In the genomic region with DNA sequence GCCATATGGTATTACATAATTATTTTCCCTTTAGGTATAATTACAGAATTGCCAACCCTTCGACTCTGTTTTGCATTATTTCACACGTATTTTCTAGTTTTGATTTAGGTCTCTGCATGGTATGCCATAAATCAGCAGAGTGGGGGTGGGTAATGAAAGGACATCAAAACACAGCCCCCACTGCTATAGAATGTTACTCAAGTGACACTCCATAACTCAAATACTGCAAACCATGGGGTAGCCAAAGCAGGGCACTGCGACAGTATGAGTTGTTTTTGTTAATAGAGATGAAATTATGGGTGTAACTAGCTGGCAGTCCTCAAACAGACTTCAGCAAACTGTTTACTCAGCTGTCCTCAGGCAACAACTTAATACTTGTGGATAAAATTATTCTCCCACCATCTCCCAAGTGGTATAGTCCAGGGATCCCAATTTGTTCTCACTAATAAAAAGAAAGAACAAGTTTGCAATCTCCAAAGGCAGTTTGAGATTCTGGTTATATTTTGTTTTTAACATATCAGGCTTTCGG, we compare ENCODE assay signal across 18 cellular contexts.
A peak's percentile ranks its signal among the peaks of the same experiment; 100 is the strongest.
DNase-seq lines count a peak whose midpoint lies in the region; ATAC-seq lines count a peak whose summit lies in the region.
"Had no signal": no experiment of that assay in that cellular context is flagged by ENCODE, and none has a peak within 500 bp of the region (broad histone marks: within the 10 kb centered on the region; RNA-seq: fewer than 3 reads in every experiment).

No MANE protein-coding gene starts in this region.

- intact Hi-C loops in sciatic nerve (cut with DNase I), result no loop called here

- H3K9me3 Mint-ChIP-seq in activated CD8-positive, alpha-beta memory T cell treated with anti-CD3 and anti-CD28 coated beads, Interleukin-2, amount 10 ng/mL, durations not matched to agents 7 days and 5 days (ENCODE audit: low read depth), result no peaks in the 10 kb centered on the region

- DNase-seq in LHCN-M2 (ENCODE audit: low read depth), result peak; percentile 90
- DNase-seq in NCI-H1694 treated with DMSO at 0.1 percent for 48 hours (lab: John Stamatoyannopoulos, UW), result peak; percentile 73
- DNase-seq in SHP77 treated with DMSO at 0.1 percent for 48 hours (lab: John Stamatoyannopoulos, UW), result peak; percentile 99
- DNase-seq in sciatic nerve (ENCODE audit: low spot score), result no peak
- DNase-seq in activated CD8-positive, alpha-beta memory T cell treated with anti-CD3 and anti-CD28 coated beads, Interleukin-2, amount 10 ng/mL, durations not matched to agents 7 days and 5 days, result no peak
- DNase-seq: activated CD8-positive, alpha-beta T cell treated with anti-CD3 and anti-CD28 coated beads, Interleukin-2, amount 10 ng/mL, durations not matched to agents 7 days and 5 days; caudate nucleus; DMS79 treated with DMSO at 0.1 percent for 48 hours; effector memory CD4-positive, alpha-beta T cell; HFFc6; NCI-H524 treated with DMSO at 0.1 percent for 48 hours; occipital lobe; sigmoid colon; stimulated activated CD4-positive, alpha-beta T cell treated with anti-CD3 and anti-CD28 coated beads, Interleukin-4, amount 100 ng/mL, for 4 hours; SW 1271 had no signal

- no peaks in the 10 kb centered on the region for H3K27me3 Mint-ChIP-seq in activated CD8-positive, alpha-beta memory T cell treated with anti-CD3 and anti-CD28 coated beads, Interleukin-2, amount 10 ng/mL, durations not matched to agents 7 days and 5 days

- CTCF ChIA-PET in activated CD8-positive, alpha-beta memory T cell treated with anti-CD3 and anti-CD28 coated beads, Interleukin-2, amount 10 ng/mL, durations not matched to agents 7 days and 5 days (lab: Charles Lee), result no interaction called here

- no peak overlapping the region for H3K27ac Mint-ChIP-seq in activated CD8-positive, alpha-beta memory T cell treated with anti-CD3 and anti-CD28 coated beads, Interleukin-2, amount 10 ng/mL, durations not matched to agents 7 days and 5 days
- H3K27ac Mint-ChIP-seq: activated CD8-positive, alpha-beta T cell treated with anti-CD3 and anti-CD28 coated beads, Interleukin-2, amount 10 ng/mL, durations not matched to agents 7 days and 5 days; HFFc6 had no signal

- H3K36me3 Mint-ChIP-seq in activated CD8-positive, alpha-beta memory T cell treated with anti-CD3 and anti-CD28 coated beads, Interleukin-2, amount 10 ng/mL, durations not matched to agents 7 days and 5 days, result no peaks in the 10 kb centered on the region

- H3K4me3 Mint-ChIP-seq in activated CD8-positive, alpha-beta memory T cell treated with anti-CD3 and anti-CD28 coated beads, Interleukin-2, amount 10 ng/mL, durations not matched to agents 7 days and 5 days, result no peak overlapping the region
- H3K4me3 Mint-ChIP-seq: activated CD8-positive, alpha-beta T cell treated with anti-CD3 and anti-CD28 coated beads, Interleukin-2, amount 10 ng/mL, durations not matched to agents 7 days and 5 days; HFFc6 had no signal

- H3K4me1 Mint-ChIP-seq in activated CD8-positive, alpha-beta memory T cell treated with anti-CD3 and anti-CD28 coated beads, Interleukin-2, amount 10 ng/mL, durations not matched to agents 7 days and 5 days, result no peaks in the 10 kb centered on the region

- ATAC-seq in sciatic nerve, result peak; percentile 85
- ATAC-seq in activated CD8-positive, alpha-beta memory T cell treated with anti-CD3 and anti-CD28 coated beads, Interleukin-2, amount 10 ng/mL, durations not matched to agents 7 days and 5 days, result no peak
- no peak for ATAC-seq in HG02642 (IDR thresholded peaks at IDR 0.05; ENCODE audit: poor library complexity, unreplicated experiment)
- no peak for ATAC-seq in GM18520 (IDR thresholded peaks at IDR 0.05; ENCODE audit: unreplicated experiment)
- ATAC-seq: activated CD8-positive, alpha-beta T cell treated with anti-CD3 and anti-CD28 coated beads, Interleukin-2, amount 10 ng/mL, durations not matched to agents 7 days and 5 days; Panc1 had no signal

Comparison
In these comparisons a context has a peak if more than half of its experiments do, and no peak if none do; other contexts are left out.
1. DNase-seq: peak in LHCN-M2 (single experiment), NCI-H1694 treated with DMSO at 0.1 percent for 48 hours (single experiment) and SHP77 treated with DMSO at 0.1 percent for 48 hours (single experiment); none in sciatic nerve (single experiment) and activated CD8-positive, alpha-beta memory T cell treated with anti-CD3 and anti-CD28 coated beads, Interleukin-2, amount 10 ng/mL, durations not matched to agents 7 days and 5 days (single experiment).